Comparison of ENCODE assay signal across 10 cellular contexts in genomic region chr1:15231714-15232201, GRCh38. TPM values are rescaled to one million over a fixed set of nuclear protein-coding genes. Genes with fewer than 3 reads are reported as not detected.
A peak's percentile ranks its signal among the peaks of the same experiment; 100 is the strongest.
DNase-seq lines count a peak whose midpoint lies in the region; ATAC-seq and TF ChIP-seq lines count a peak whose summit lies in the region.
"Had no signal": no experiment of that assay in that cellular context is flagged by ENCODE, and none has a peak within 500 bp of the region (broad histone marks: within the 10 kb centered on the region; RNA-seq: fewer than 3 reads in every experiment).

No MANE protein-coding gene starts in this region.

- H3K4me3 ChIP-seq in tibial artery: no peak overlapping the region

- H3K36me3 Mint-ChIP-seq in activated CD4-positive, alpha-beta memory T cell treated with anti-CD3 and anti-CD28 coated beads for 36 hours: no peaks in the 10 kb centered on the region
- H3K36me3 Mint-ChIP-seq in stimulated activated memory B cell treated with anti-CD40 and anti-IgM and Interleukin-4, amounts not matched to agents 10 μg/mL and 1 μg/mL and 100 μg/mL, for 72 hours: no peaks in the 10 kb centered on the region
- H3K36me3 Mint-ChIP-seq in HFFc6 (ENCODE audit: low read depth): no peaks in the 10 kb centered on the region

- POLR2A ChIA-PET in activated CD4-positive, alpha-beta memory T cell treated with anti-CD3 and anti-CD28 coated beads for 36 hours (lab: Charles Lee): interaction anchor here (0.8 to 1.3 kb wide), 2 partner anchors 16 to 56 kb away, joined by 3 to 9 read pairs; partner anchors contain the start of gene FHAD1

- H3K27ac Mint-ChIP-seq in activated CD4-positive, alpha-beta memory T cell treated with anti-CD3 and anti-CD28 coated beads for 36 hours: peak overlapping the region; percentile 54
- no peak overlapping the region for H3K27ac Mint-ChIP-seq in stimulated activated memory B cell treated with anti-CD40 and anti-IgM and Interleukin-4, amounts not matched to agents 10 μg/mL and 1 μg/mL and 100 μg/mL, for 72 hours
- H3K27ac Mint-ChIP-seq in HFFc6: no peak overlapping the region

- no peaks in the 10 kb centered on the region for H3K9me3 Mint-ChIP-seq in activated CD4-positive, alpha-beta memory T cell treated with anti-CD3 and anti-CD28 coated beads for 36 hours
- H3K9me3 Mint-ChIP-seq in stimulated activated memory B cell treated with anti-CD40 and anti-IgM and Interleukin-4, amounts not matched to agents 10 μg/mL and 1 μg/mL and 100 μg/mL, for 72 hours: no peaks in the 10 kb centered on the region
- H3K9me3 Mint-ChIP-seq in HFFc6: no peaks in the 10 kb centered on the region

- H3K4me1 ChIP-seq in tibial artery: peaks cover 0 to 8% (median 0%) of the 10 kb centered on the region in 4 donors

- H3K9me3 ChIP-seq in tibial artery: no peaks in the 10 kb centered on the region

- ATAC-seq in HG03066 (IDR thresholded peaks at IDR 0.05; ENCODE audit: low read depth, unreplicated experiment): peak; percentile 85
- ATAC-seq in stimulated activated memory B cell treated with anti-CD40 and anti-IgM and Interleukin-4, amounts not matched to agents 10 μg/mL and 1 μg/mL and 100 μg/mL, for 72 hours: peak; percentile 76

- DNase-seq in activated naive CD4-positive, alpha-beta T cell treated with Interleukin-2 at 50 U/mL for 16 hours: peak; percentile 31
- no peak for DNase-seq in activated naive CD4-positive, alpha-beta T cell (lab: John Stamatoyannopoulos, UW)
- peak; percentile 50 for DNase-seq in activated CD4-positive, alpha-beta memory T cell treated with anti-CD3 and anti-CD28 coated beads for 36 hours
- DNase-seq in DMS114 treated with DMSO at 0.1 percent for 48 hours (lab: John Stamatoyannopoulos, UW; ENCODE audit: unreplicated experiment): no peak
- DNase-seq in tibial artery: no peak
- no peak for DNase-seq in HFFc6
- DNase-seq: NCI-H2081 treated with DMSO at 0.1 percent for 48 hours had no signal

- H3K36me3 ChIP-seq in tibial artery: no peaks in the 10 kb centered on the region

- H3K4me3 Mint-ChIP-seq in activated CD4-positive, alpha-beta memory T cell treated with anti-CD3 and anti-CD28 coated beads for 36 hours: no peak overlapping the region
- no peak overlapping the region for H3K4me3 Mint-ChIP-seq in stimulated activated memory B cell treated with anti-CD40 and anti-IgM and Interleukin-4, amounts not matched to agents 10 μg/mL and 1 μg/mL and 100 μg/mL, for 72 hours
- H3K4me3 Mint-ChIP-seq in HFFc6: no peak overlapping the region

- intact Hi-C loops in activated CD4-positive, alpha-beta memory T cell treated with anti-CD3 and anti-CD28 coated beads for 36 hours (cut with micrococcal nuclease): loop anchor here (1.0 kb wide), 4 partner anchors 12 to 119 kb away; no protein-coding TSS in a partner anchor
- intact Hi-C loops in tibial artery (cut with DNase I; ENCODE audit: low total_unique reads): no loop called here

- H3K27ac ChIP-seq in tibial artery: no peak overlapping the region
- H3K27ac ChIP-seq: epithelial cell of prostate had no signal

- TF ChIP-seq CTCF in tibial artery (IDR thresholded peaks at IDR 0.05): no peak
- no peak for TF ChIP-seq CTCF in HFFc6 (IDR thresholded peaks at IDR 0.05)

- CTCF ChIA-PET in activated CD4-positive, alpha-beta memory T cell treated with anti-CD3 and anti-CD28 coated beads for 36 hours (lab: Charles Lee): interaction anchor here (0.9 to 1.6 kb wide), 4 partner anchors 21 to 74 kb away, joined by 3 to 6 read pairs (median 3); no protein-coding TSS in a partner anchor

- H3K27me3 ChIP-seq in tibial artery: peaks cover 0 to 4% of the 10 kb centered on the region in 2 donors

- peaks cover 15% of the 10 kb centered on the region for H3K4me1 Mint-ChIP-seq in activated CD4-positive, alpha-beta memory T cell treated with anti-CD3 and anti-CD28 coated beads for 36 hours (ENCODE audit: low read depth)
- H3K4me1 Mint-ChIP-seq in stimulated activated memory B cell treated with anti-CD40 and anti-IgM and Interleukin-4, amounts not matched to agents 10 μg/mL and 1 μg/mL and 100 μg/mL, for 72 hours: peaks cover 9% of the 10 kb centered on the region
- peaks cover 11% of the 10 kb centered on the region; the same call in 1 of the 2 replicates for H3K4me1 Mint-ChIP-seq in HFFc6 (ENCODE audit: low read depth)

- H3K27me3 Mint-ChIP-seq in activated CD4-positive, alpha-beta memory T cell treated with anti-CD3 and anti-CD28 coated beads for 36 hours: peaks cover 3% of the 10 kb centered on the region
- peaks cover 21% of the 10 kb centered on the region for H3K27me3 Mint-ChIP-seq in stimulated activated memory B cell treated with anti-CD40 and anti-IgM and Interleukin-4, amounts not matched to agents 10 μg/mL and 1 μg/mL and 100 μg/mL, for 72 hours
- peaks cover 5% of the 10 kb centered on the region for H3K27me3 Mint-ChIP-seq in HFFc6 (ENCODE audit: insufficient read depth)

RNA-seq across cellular contexts. Expression of gene FHAD1, which starts 15.3 kb away (rescaled TPM):
- not detected for total RNA-seq in activated CD4-positive, alpha-beta memory T cell treated with anti-CD3 and anti-CD28 coated beads for 36 hours
- under 1 TPM in 2 of 6 experiments, not detected in 4; 0.16 to 0.25 TPM for total RNA-seq in HFFc6 (2021; fragmentation: NEBNext Ultra II Directional; extraction: Animal tissue kit (Norgen Biotek cat#: 25700))

Comparison
In these comparisons a context has a peak if more than half of its experiments do, and no peak if none do; other contexts are left out.
1. DNase-seq: peak in activated naive CD4-positive, alpha-beta T cell treated with Interleukin-2 at 50 U/mL for 16 hours (single experiment) and activated CD4-positive, alpha-beta memory T cell treated with anti-CD3 and anti-CD28 coated beads for 36 hours (single experiment); none in activated naive CD4-positive, alpha-beta T cell (0 of 4), DMS114 treated with DMSO at 0.1 percent for 48 hours (single experiment), tibial artery (0 of 2) and HFFc6 (single experiment).